In the genomic region with DNA sequence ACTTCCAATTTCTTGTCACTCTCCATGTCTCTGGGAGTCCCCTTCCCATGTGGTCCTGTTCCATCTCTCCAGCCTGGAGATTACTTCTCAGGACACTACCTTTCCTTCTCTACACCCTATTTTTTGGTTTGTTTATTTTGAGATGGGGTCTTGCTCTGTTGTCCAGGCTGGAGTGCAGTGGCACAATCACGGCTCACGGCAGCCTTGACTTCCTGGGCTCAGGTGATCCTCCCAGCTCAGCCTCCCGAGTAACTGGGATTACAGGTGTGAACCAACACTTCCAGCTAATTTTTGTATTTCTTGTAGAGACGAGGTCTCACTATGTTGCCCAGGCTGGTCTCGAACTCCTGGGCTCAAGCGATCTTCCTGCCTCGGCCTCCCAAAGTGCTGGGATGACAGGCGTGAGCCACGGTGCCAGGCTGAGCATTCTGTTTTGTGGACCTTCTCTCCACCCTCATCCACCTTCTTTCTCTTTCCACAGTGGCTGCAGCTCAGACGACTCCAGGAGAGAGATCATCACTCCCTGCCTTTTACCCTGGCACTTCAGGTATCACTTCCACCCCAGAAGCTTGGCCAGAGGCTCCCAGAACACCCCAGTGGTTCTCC, we compare ENCODE assay signal across 10 cellular contexts. TPM values are rescaled to one million over a fixed set of nuclear protein-coding genes. Genes with fewer than 3 reads are reported as not detected.
DNase-seq lines count a peak whose midpoint lies in the region; ATAC-seq and TF ChIP-seq lines count a peak whose summit lies in the region.
"Had no signal": no experiment of that assay in that cellular context is flagged by ENCODE, and none has a peak within 500 bp of the region (broad histone marks: within the 10 kb centered on the region; RNA-seq: fewer than 3 reads in every experiment).

No MANE protein-coding gene starts in this region.

- intact Hi-C loops in Calu3 (cut with micrococcal nuclease; ENCODE audit: unreplicated experiment): no loop called here

- H3K27me3 ChIP-seq in NT2/D1 (ENCODE audit: insufficient read depth, insufficient read length): no peaks in the 10 kb centered on the region
- H3K27me3 ChIP-seq in osteoblast (ENCODE audit: insufficient read depth, low read length): no peaks in the 10 kb centered on the region

- peaks cover 13% of the 10 kb centered on the region for H3K79me2 ChIP-seq in osteoblast (ENCODE audit: insufficient read depth, low read length)

- H3K9ac ChIP-seq in NT2/D1 (ENCODE audit: insufficient read length, low read depth): peak overlapping the region; percentile 67

- H3K4me3 ChIP-seq in NT2/D1 (ENCODE audit: insufficient read length, low read depth) (peak overlapping the region; percentile 34), osteoblast (ENCODE audit: insufficient read depth, low read length) (peak overlapping the region; percentile 55)

- BruUV-seq in Calu3 (replicated peaks; lab: Mats Ljungman, UMichigan): no TSS peak

- no peak overlapping the region for H3K27ac Mint-ChIP-seq in Calu3 (ENCODE audit: unreplicated experiment)
- H3K27ac Mint-ChIP-seq in effector memory CD8-positive, alpha-beta T cell: peak overlapping the region; percentile 97 to 100

- peak overlapping the region; percentile 64 for H3K4me3 Mint-ChIP-seq in Calu3 (ENCODE audit: low read depth, unreplicated experiment)
- peak overlapping the region; percentile 96 to 100 for H3K4me3 Mint-ChIP-seq in effector memory CD8-positive, alpha-beta T cell

- DNase-seq in Calu3 (no peak), NT2/D1 (ENCODE audit: low read depth, low spot score) (no peak), osteoblast (ENCODE audit: insufficient read length, low spot score, missing footprints) (no peak), islet precursor cell (no peak)
- no peak for DNase-seq in effector memory CD8-positive, alpha-beta T cell
- DNase-seq: NCI-H1105 treated with DMSO at 0.1 percent for 48 hours had no signal

- peaks cover 5% of the 10 kb centered on the region for H3K4me1 ChIP-seq in NT2/D1 (ENCODE audit: insufficient read depth, insufficient read length)
- peaks cover 23% of the 10 kb centered on the region for H3K4me1 ChIP-seq in osteoblast (ENCODE audit: insufficient read depth, low read length)

- peaks cover 33% of the 10 kb centered on the region for H3K36me3 Mint-ChIP-seq in Calu3 (ENCODE audit: insufficient read depth, unreplicated experiment)
- H3K36me3 Mint-ChIP-seq in effector memory CD8-positive, alpha-beta T cell (ENCODE audit: insufficient read depth): peaks cover 46% of the 10 kb centered on the region

- TF ChIP-seq CTCF in Calu3 (IDR thresholded peaks at IDR 0.05; ENCODE audit: unreplicated experiment) (no peak), osteoblast (IDR thresholded peaks at IDR 0.05; ENCODE audit: extremely low read depth, low read depth, low read length) (no peak)

- no peak for ATAC-seq in effector memory CD8-positive, alpha-beta T cell (replicated peaks)
- ATAC-seq in GM21717 (IDR thresholded peaks at IDR 0.05; ENCODE audit: unreplicated experiment) (no peak), HG02798 (IDR thresholded peaks at IDR 0.05; ENCODE audit: poor library complexity, unreplicated experiment) (no peak), HG03342 (IDR thresholded peaks at IDR 0.05; ENCODE audit: unreplicated experiment) (no peak)

- peaks cover 7% of the 10 kb centered on the region for H3K36me3 ChIP-seq in NT2/D1 (ENCODE audit: insufficient read depth, insufficient read length, low read length)
- H3K36me3 ChIP-seq in osteoblast (ENCODE audit: insufficient read depth, low read length): no peaks in the 10 kb centered on the region

- H3K27me3 Mint-ChIP-seq in Calu3 (ENCODE audit: unreplicated experiment): peaks cover 32% of the 10 kb centered on the region
- H3K27me3 Mint-ChIP-seq in effector memory CD8-positive, alpha-beta T cell: no peaks in the 10 kb centered on the region

- CTCF ChIA-PET in Calu3 (lab: Charles Lee): no interaction called here

- no peaks in the 10 kb centered on the region for H4K20me1 ChIP-seq in osteoblast (ENCODE audit: insufficient read depth, low read length)

- H2AFZ ChIP-seq in osteoblast (ENCODE audit: low read length): peak overlapping the region; percentile 89

- no peaks in the 10 kb centered on the region for H3K9me3 ChIP-seq in NT2/D1 (ENCODE audit: insufficient read depth, low read length)
- H3K9me3 ChIP-seq in osteoblast (ENCODE audit: low read depth, low read length): no peaks in the 10 kb centered on the region

- peaks cover 9% of the 10 kb centered on the region for H3K4me1 Mint-ChIP-seq in Calu3 (ENCODE audit: low read depth, unreplicated experiment)
- H3K4me1 Mint-ChIP-seq in effector memory CD8-positive, alpha-beta T cell (ENCODE audit: low read depth in 2 of 2): peaks cover 53 to 60% of the 10 kb centered on the region in 2 donors

- H3K9me3 Mint-ChIP-seq in Calu3 (ENCODE audit: low read depth, unreplicated experiment): no peaks in the 10 kb centered on the region
- H3K9me3 Mint-ChIP-seq in effector memory CD8-positive, alpha-beta T cell: no peaks in the 10 kb centered on the region

- peak overlapping the region; percentile 75 for H3K4me2 ChIP-seq in osteoblast (ENCODE audit: insufficient read depth, low read length)

- H3K27ac ChIP-seq in osteoblast (ENCODE audit: low read depth, low read length): no peak overlapping the region

RNA-seq across cellular contexts. Expression of gene HCST, which starts 0.6 kb away (rescaled TPM):
- total RNA-seq in Calu3 (2022): not detected in 2 replicates
- total RNA-seq in osteoblast: 0.36 and 1.5 TPM in 2 replicates
- total RNA-seq: myocyte had no signal

RNA-seq across cellular contexts. Expression of gene NFKBID, which starts 2.6 kb away (rescaled TPM):
- total RNA-seq in Calu3 (2022) (14.9 and 15.6 TPM in 2 replicates), osteoblast (4.4 and 5.8 TPM in 2 replicates)

RNA-seq across cellular contexts. Expression of gene TYROBP, which starts 5.1 kb away (rescaled TPM):
- not detected in 2 replicates for total RNA-seq in Calu3 (2022)
- total RNA-seq in osteoblast: 0.36 TPM in 1 of 2 replicates, not detected in the other
- total RNA-seq: myocyte had no signal

RNA-seq across cellular contexts. Expression of gene LRFN3, which starts 33.2 kb away (rescaled TPM):
- total RNA-seq in Calu3 (2022) (15.2 and 18.5 TPM in 2 replicates), osteoblast (4.4 and 6.9 TPM in 2 replicates)

RNA-seq across cellular contexts. Expression of gene APLP1, which starts 34.6 kb away (rescaled TPM):
- total RNA-seq in Calu3 (2022): 11.5 and 15.8 TPM in 2 replicates
- total RNA-seq in osteoblast: 2.1 and 3.6 TPM in 2 replicates
